ENCODE assay signal across 9 cellular contexts in genomic region chr14:106883218-106883692, GRCh38.
DNase-seq lines count a peak whose midpoint lies in the region; ATAC-seq and TF ChIP-seq lines count a peak whose summit lies in the region.
"Had no signal": no experiment of that assay in that cellular context is flagged by ENCODE, and none has a peak within 500 bp of the region (broad histone marks: within the 10 kb centered on the region; RNA-seq: fewer than 3 reads in every experiment).

No MANE protein-coding gene starts in this region.

- H3K4me3 Mint-ChIP-seq in activated naive CD8-positive, alpha-beta T cell treated with anti-CD3 and anti-CD28 coated beads for 36 hours: no peak overlapping the region
- H3K4me3 Mint-ChIP-seq in mesothelial cell of epicardium: no peak overlapping the region
- H3K4me3 Mint-ChIP-seq: activated B cell treated with CpG ODN at 0.5 μM for 24 hours had no signal

- H3K36me3 Mint-ChIP-seq in activated naive CD8-positive, alpha-beta T cell treated with anti-CD3 and anti-CD28 coated beads for 36 hours: no peaks in the 10 kb centered on the region
- H3K36me3 Mint-ChIP-seq in mesothelial cell of epicardium: no peaks in the 10 kb centered on the region

- BruUV-seq in IMR-90 (replicated peaks; lab: Mats Ljungman, UMichigan): no TSS peak

- no peak overlapping the region for H2AFZ ChIP-seq in IMR-90 (replicated peaks; ENCODE audit: low read length, poor library complexity)

- H3K27me3 Mint-ChIP-seq in activated naive CD8-positive, alpha-beta T cell treated with anti-CD3 and anti-CD28 coated beads for 36 hours: peaks cover 17% of the 10 kb centered on the region
- H3K27me3 Mint-ChIP-seq in mesothelial cell of epicardium (ENCODE audit: low read depth): no peaks in the 10 kb centered on the region

- in situ Hi-C loops in IMR-90 (cut with MboI; ENCODE audit: low sequenced_read_pairs): no loop called here

- no peak for ATAC-seq in IMR-90 (ENCODE audit: low read depth)

- no peak overlapping the region for H2BK15ac ChIP-seq in IMR-90 (ENCODE audit: low read depth, low read length)

- H3K9me1 ChIP-seq in IMR-90 (ENCODE audit: insufficient read depth, low read length): no peaks in the 10 kb centered on the region

- H3K9me3 ChIP-seq in IMR-90 (ENCODE audit: control insufficient read depth, insufficient read depth, low read length): peaks cover 2% of the 10 kb centered on the region; the same call in 1 of the 2 replicates

- no peak overlapping the region for H3K4ac ChIP-seq in IMR-90 (ENCODE audit: low read depth, low read length)

- no peak overlapping the region for H4K91ac ChIP-seq in IMR-90 (ENCODE audit: insufficient read depth, low read depth, low read length)

- no peak for TF ChIP-seq POLR2A in IMR-90 (IDR thresholded peaks at IDR 0.05; ENCODE audit: low read depth, low read length)

- H4K8ac ChIP-seq in IMR-90 (ENCODE audit: low read depth in 2 of 2, low read length in 2 of 2): no peak overlapping the region

- no peaks in the 10 kb centered on the region for H3K4me1 ChIP-seq in IMR-90 (ENCODE audit: control insufficient read depth, insufficient read depth, low read length)

- no peak overlapping the region for H3K27ac Mint-ChIP-seq in activated naive CD8-positive, alpha-beta T cell treated with anti-CD3 and anti-CD28 coated beads for 36 hours
- H3K27ac Mint-ChIP-seq in mesothelial cell of epicardium: no peak overlapping the region
- H3K27ac Mint-ChIP-seq: activated B cell treated with CpG ODN at 0.5 μM for 24 hours had no signal

- intact Hi-C loops in IMR-90 (cut with micrococcal nuclease): no loop called here

- no peak overlapping the region for H3K56ac ChIP-seq in IMR-90 (ENCODE audit: extremely low read depth, insufficient read depth, low read length)

- CTCF ChIA-PET in BJ (lab: Yijun Ruan, JAX) (interaction anchor here (1.3 kb wide), 1 partner anchor 9 kb away, joined by 3 read pairs; no protein-coding TSS in a partner anchor), IMR-90 (lab: Yijun Ruan, JAX) (no interaction called here)

- POLR2A ChIA-PET in BJ (lab: Charles Lee): no interaction called here
- POLR2A ChIA-PET in IMR-90 (lab: Charles Lee; ENCODE audit: unreplicated experiment): no interaction called here

- dilution Hi-C loops in IMR-90 (cut with HindIII; ENCODE audit: low sequenced_read_pairs, unreplicated experiment): no loop called here

- no peak overlapping the region for H3K14ac ChIP-seq in IMR-90 (replicated peaks; ENCODE audit: low read depth, low read length)

- H3K27ac ChIP-seq in IMR-90 (ENCODE audit: insufficient read depth, low read length): no peak overlapping the region

- DNase-seq in BJ (ENCODE audit: low read depth): no peak
- no peak for DNase-seq in IMR-90
- peak; percentile 71 for DNase-seq in activated naive CD8-positive, alpha-beta T cell treated with anti-CD3 and anti-CD28 coated beads for 36 hours
- DNase-seq in mesothelial cell of epicardium (ENCODE audit: low spot score in 2 of 2, unreplicated experiment in 2 of 2): no peak
- DNase-seq in germinal center (ENCODE audit: low spot score): no peak
- no peak for DNase-seq in NCI-H2171 (lab: John Stamatoyannopoulos, UW)
- no peak for DNase-seq in NOMO-1 treated with DMSO at 0.1 percent for 48 hours (lab: John Stamatoyannopoulos, UW; ENCODE audit: unreplicated experiment)
- DNase-seq in inferior parietal cortex (ENCODE audit: extremely low spot score): no peak
- DNase-seq: activated B cell treated with CpG ODN at 0.5 μM for 24 hours had no signal

- TF ChIP-seq RAD21 in IMR-90 (IDR thresholded peaks at IDR 0.05; ENCODE audit: low read length): no peak

- no peak overlapping the region for H3K18ac ChIP-seq in IMR-90 (ENCODE audit: low read depth, low read length)

- H2AK9ac ChIP-seq in IMR-90 (replicated peaks; ENCODE audit: low read depth, low read length, poor library complexity): no peak overlapping the region

- peak; percentile 41 for TF ChIP-seq CTCF in BJ (IDR thresholded peaks at IDR 0.05; ENCODE audit: insufficient read depth, low read depth, low read length)
- TF ChIP-seq CTCF in IMR-90 (conservative IDR thresholded peaks at IDR 0.05; ENCODE audit: low read depth, low read length): peak; percentile 25; the same call in 1 of the 2 replicates
- TF ChIP-seq CTCF in mesothelial cell of epicardium (IDR thresholded peaks at IDR 0.05; ENCODE audit: unreplicated experiment): peak; percentile 68

- no peak overlapping the region for H2AK5ac ChIP-seq in IMR-90 (ENCODE audit: low read depth, low read length)

- H4K5ac ChIP-seq in IMR-90 (ENCODE audit: low read depth, low read length): no peak overlapping the region

- 84% methylated on average over 23 of the region's 44 CpGs; no CpG with 5 or more reads in 1 of the 2 experiments for WGBS in IMR-90 (ENCODE audit: extremely low coverage in 2 of 2, insufficient read length in 1 of 2), 2 experiments

- H3K9ac ChIP-seq in IMR-90 (ENCODE audit: low read depth, low read length): no peak overlapping the region

- no peaks in the 10 kb centered on the region for H3K79me1 ChIP-seq in IMR-90 (ENCODE audit: low read depth in 1 of 2, low read length in 2 of 2)

- H2BK5ac ChIP-seq in IMR-90 (ENCODE audit: low read depth, low read length, poor library complexity, severe bottlenecking): no peak overlapping the region

- H3K23ac ChIP-seq in IMR-90 (ENCODE audit: low read depth, low read length): no peak overlapping the region

- no peak overlapping the region for H2BK20ac ChIP-seq in IMR-90 (ENCODE audit: low read depth, low read length)

- H3K36me3 ChIP-seq in BJ (ENCODE audit: control insufficient read depth, insufficient read depth, low read length): no peaks in the 10 kb centered on the region
- no peaks in the 10 kb centered on the region for H3K36me3 ChIP-seq in IMR-90 (ENCODE audit: control insufficient read depth, insufficient read depth, low read length)

- H3K4me3 ChIP-seq in BJ (ENCODE audit: low read depth, low read length): no peak overlapping the region
- H3K4me3 ChIP-seq in IMR-90 (ENCODE audit: insufficient read depth, low read depth, low read length): no peak overlapping the region

- H3K4me2 ChIP-seq in IMR-90 (ENCODE audit: low read depth, low read length): no peak overlapping the region

- H2BK120ac ChIP-seq in IMR-90 (ENCODE audit: low read depth, low read length): no peak overlapping the region

- H3K4me1 Mint-ChIP-seq in activated naive CD8-positive, alpha-beta T cell treated with anti-CD3 and anti-CD28 coated beads for 36 hours: no peaks in the 10 kb centered on the region
- no peaks in the 10 kb centered on the region for H3K4me1 Mint-ChIP-seq in mesothelial cell of epicardium

- H3K27me3 ChIP-seq in BJ (ENCODE audit: control insufficient read depth, insufficient read depth, low read length): no peaks in the 10 kb centered on the region
- no peaks in the 10 kb centered on the region for H3K27me3 ChIP-seq in IMR-90 (ENCODE audit: control insufficient read depth, insufficient read depth, low read length)

- H3K9me3 Mint-ChIP-seq in activated naive CD8-positive, alpha-beta T cell treated with anti-CD3 and anti-CD28 coated beads for 36 hours: no peaks in the 10 kb centered on the region
- H3K9me3 Mint-ChIP-seq in mesothelial cell of epicardium: peaks cover 30% of the 10 kb centered on the region
- H3K9me3 Mint-ChIP-seq: activated B cell treated with CpG ODN at 0.5 μM for 24 hours had no signal

- no peaks in the 10 kb centered on the region for H4K20me1 ChIP-seq in IMR-90 (ENCODE audit: insufficient read depth, low read length)

TF ChIP-seq in IMR-90, 13 proteins besides CTCF, POLR2A, EP300 and RAD21:
- TF ChIP-seq CHD1 (IDR thresholded peaks at IDR 0.05; ENCODE audit: low read depth, low read length) (no peak), MXI1 (IDR thresholded peaks at IDR 0.05; ENCODE audit: borderline replicate concordance, low read depth, low read length) (no peak), USF2 (IDR thresholded peaks at IDR 0.05; ENCODE audit: low read depth, low read length) (no peak), MAFK (IDR thresholded peaks at IDR 0.05; ENCODE audit: low read depth, low read length) (no peak), RFX5 (IDR thresholded peaks at IDR 0.05; ENCODE audit: low read depth, low read length) (no peak), CEBPB (IDR thresholded peaks at IDR 0.05; ENCODE audit: low read depth, low read length) (no peak), RCOR1 (IDR thresholded peaks at IDR 0.05; ENCODE audit: insufficient replicate concordance, low read length) (no peak), SMC3 (IDR thresholded peaks at IDR 0.05; ENCODE audit: low read depth, low read length) (no peak), NFE2L2 (IDR thresholded peaks at IDR 0.05; ENCODE audit: low read depth, low read length) (no peak), FOS (IDR thresholded peaks at IDR 0.05; ENCODE audit: low read depth, low read length) (no peak)
